14 cellular contexts compared by ENCODE assay signal in genomic region chr1:104760017-104760416, GRCh38.
DNase-seq lines count a peak whose midpoint lies in the region; ATAC-seq lines count a peak whose summit lies in the region.
"Had no signal": no experiment of that assay in that cellular context is flagged by ENCODE, and none has a peak within 500 bp of the region (broad histone marks: within the 10 kb centered on the region; RNA-seq: fewer than 3 reads in every experiment).

No MANE protein-coding gene starts in this region.

- H3K36me3 Mint-ChIP-seq in T-helper 17 cell (ENCODE audit: low read depth), result no peaks in the 10 kb centered on the region
- H3K36me3 Mint-ChIP-seq: CD8-positive, alpha-beta memory T cell had no signal

- no peak overlapping the region for H3K4me3 Mint-ChIP-seq in T-helper 17 cell
- H3K4me3 Mint-ChIP-seq: CD8-positive, alpha-beta memory T cell had no signal

- DNase-seq in T-helper 17 cell, result no peak
- no peak for DNase-seq in NK-92 treated with Interleukin-12 subunit alpha and Interleukin-12 subunit beta, amount 100 ng/mL, for 24 hours (lab: John Stamatoyannopoulos, UW)
- no peak for DNase-seq in foreskin melanocyte
- DNase-seq in inferior parietal cortex (ENCODE audit: extremely low spot score), result no peak
- DNase-seq in stimulated activated CD4-positive, alpha-beta T cell treated with anti-CD3 and anti-CD28 coated beads, Interleukin-2, amount 100 ng/mL, for 48 hours, result no peak
- DNase-seq: activated CD8-positive, alpha-beta memory T cell treated with anti-CD3 and anti-CD28 coated beads, Interleukin-2, amount 50 U/mL, for 4 hours; CD8-positive, alpha-beta memory T cell; NCI-H1417; SHP77 treated with DMSO at 0.1 percent for 48 hours; stimulated activated CD4-positive, alpha-beta T cell treated with anti-CD3 and anti-CD28 coated beads, Interleukin-12 subunit alpha, Interleukin-12 subunit beta, amount 100 ng/mL, for 4 hours; substantia nigra had no signal

- ATAC-seq in GM18517 (IDR thresholded peaks at IDR 0.05; ENCODE audit: unreplicated experiment) (peak; percentile 98), GM21619 (IDR thresholded peaks at IDR 0.05; ENCODE audit: unreplicated experiment) (peak; percentile 97), HG03280 (IDR thresholded peaks at IDR 0.05; ENCODE audit: unreplicated experiment) (peak; percentile 79), T-helper 17 cell (peak; percentile 14)

- no peak overlapping the region for H3K27ac Mint-ChIP-seq in T-helper 17 cell
- H3K27ac Mint-ChIP-seq: CD8-positive, alpha-beta memory T cell had no signal

- H3K27me3 Mint-ChIP-seq in T-helper 17 cell, result no peaks in the 10 kb centered on the region
- H3K27me3 Mint-ChIP-seq: CD8-positive, alpha-beta memory T cell had no signal

- no peaks in the 10 kb centered on the region for H3K9me3 ChIP-seq in T-helper 17 cell (ENCODE audit: control insufficient read depth, low read length, poor library complexity, severe bottlenecking)

- H3K4me1 Mint-ChIP-seq in T-helper 17 cell, result no peaks in the 10 kb centered on the region
- H3K4me1 Mint-ChIP-seq: CD8-positive, alpha-beta memory T cell had no signal

Comparison
In these comparisons a context has a peak if more than half of its experiments do, and no peak if none do; other contexts are left out.
1. ATAC-seq: peak in every context shown above with its lines; median percentile 98 in GM18517; 97 in GM21619; 79 in HG03280; 14 in T-helper 17 cell.